In genomic region chr5:122846051-122846567, GRCh38 we compare ENCODE assay signal across 8 cellular contexts.
DNase-seq lines count a peak whose midpoint lies in the region; ATAC-seq and TF ChIP-seq lines count a peak whose summit lies in the region.

No MANE protein-coding gene starts in this region.

- no peaks in the 10 kb centered on the region for H3K9me3 ChIP-seq in HUES48 (ENCODE audit: control insufficient read depth, insufficient read depth, low read length)
- H3K9me3 ChIP-seq in adipocyte (ENCODE audit: control insufficient read depth, low read length): no peaks in the 10 kb centered on the region
- no peaks in the 10 kb centered on the region for H3K9me3 ChIP-seq in iPS-20b (ENCODE audit: insufficient read depth, low read depth, low read length)

- H3K9ac ChIP-seq in HUES48 (ENCODE audit: low read depth, low read length) (peak overlapping the region; percentile 46; the same call in 1 of the 2 replicates), adipocyte (ENCODE audit: low read length) (peak overlapping the region; percentile 84), iPS-20b (ENCODE audit: low read depth, low read length) (peak overlapping the region; percentile 55; the same call in 1 of the 2 replicates)

- H3K27ac Mint-ChIP-seq in stimulated activated naive B cell treated with anti-CD40 and anti-IgM and Interleukin-4, amounts not matched to agents 10 μg/mL and 1 μg/mL and 100 μg/mL, for 72 hours: peak overlapping the region; percentile 79

- H3K27me3 Mint-ChIP-seq in stimulated activated naive B cell treated with anti-CD40 and anti-IgM and Interleukin-4, amounts not matched to agents 10 μg/mL and 1 μg/mL and 100 μg/mL, for 72 hours: no peaks in the 10 kb centered on the region

- peaks cover 8% of the 10 kb centered on the region for H3K27me3 ChIP-seq in HUES48 (ENCODE audit: control insufficient read depth, insufficient read depth, low read length)
- H3K27me3 ChIP-seq in adipocyte (replicated peaks; ENCODE audit: control insufficient read depth, insufficient read depth, low read length): no peaks in the 10 kb centered on the region
- H3K27me3 ChIP-seq in iPS-20b (ENCODE audit: insufficient read depth, low read length): peaks cover 20% of the 10 kb centered on the region

- H3K4me3 ChIP-seq in HUES48 (ENCODE audit: low read depth, low read length) (peak overlapping the region; percentile 78), adipocyte (ENCODE audit: low read length) (peak overlapping the region; percentile 81), iPS-20b (ENCODE audit: low read length) (peak overlapping the region; percentile 65)

- peak overlapping the region; percentile 57 for H3K27ac ChIP-seq in C4-2B
- peak overlapping the region; percentile 87 for H3K27ac ChIP-seq in HUES48 (ENCODE audit: low read depth, low read length)
- no peak overlapping the region for H3K27ac ChIP-seq in iPS-20b (ENCODE audit: low read length)

- H3K4me1 Mint-ChIP-seq in stimulated activated naive B cell treated with anti-CD40 and anti-IgM and Interleukin-4, amounts not matched to agents 10 μg/mL and 1 μg/mL and 100 μg/mL, for 72 hours: peaks cover 11 to 27% of the 10 kb centered on the region in 2 donors

- no peaks in the 10 kb centered on the region for H3K9me3 Mint-ChIP-seq in stimulated activated naive B cell treated with anti-CD40 and anti-IgM and Interleukin-4, amounts not matched to agents 10 μg/mL and 1 μg/mL and 100 μg/mL, for 72 hours

- H3K36me3 Mint-ChIP-seq in stimulated activated naive B cell treated with anti-CD40 and anti-IgM and Interleukin-4, amounts not matched to agents 10 μg/mL and 1 μg/mL and 100 μg/mL, for 72 hours: peaks cover 3 to 4% of the 10 kb centered on the region in 2 donors

- ATAC-seq in stimulated activated naive B cell treated with anti-CD40 and anti-IgM and Interleukin-4, amounts not matched to agents 10 μg/mL and 1 μg/mL and 100 μg/mL, for 72 hours (replicated peaks): no peak
- no peak for ATAC-seq in GM18867 (IDR thresholded peaks at IDR 0.05; ENCODE audit: unreplicated experiment)

- TF ChIP-seq CTCF in C4-2B (conservative IDR thresholded peaks at IDR 0.05): no peak

- peaks cover 24% of the 10 kb centered on the region for H3K4me1 ChIP-seq in HUES48 (ENCODE audit: control insufficient read depth, insufficient read depth, low read length)
- H3K4me1 ChIP-seq in adipocyte (ENCODE audit: control insufficient read depth, insufficient read depth, low read length): peaks cover 28% of the 10 kb centered on the region
- H3K4me1 ChIP-seq in iPS-20b (ENCODE audit: insufficient read depth, low read length): peaks cover 14% of the 10 kb centered on the region

- peak overlapping the region; percentile 83 for H3K4me3 Mint-ChIP-seq in stimulated activated naive B cell treated with anti-CD40 and anti-IgM and Interleukin-4, amounts not matched to agents 10 μg/mL and 1 μg/mL and 100 μg/mL, for 72 hours

- DNase-seq in adipocyte (ENCODE audit: low read depth): peak; percentile 81
- DNase-seq in stimulated activated naive B cell treated with anti-CD40 and anti-IgM and Interleukin-4, amounts not matched to agents 10 μg/mL and 1 μg/mL and 100 μg/mL, for 72 hours: no peak
- DNase-seq in stimulated activated CD4-positive, alpha-beta T cell treated with anti-CD3 and anti-CD28 coated beads, Interleukin-1b, Interleukin-23, amount 100 ng/mL, for 48 hours: no peak
- DNase-seq in NCI-H446 treated with DMSO at 0.1 percent for 48 hours (lab: John Stamatoyannopoulos, UW): no peak

- H3K36me3 ChIP-seq in HUES48 (ENCODE audit: control insufficient read depth, insufficient read depth, low read length): no peaks in the 10 kb centered on the region
- no peaks in the 10 kb centered on the region for H3K36me3 ChIP-seq in adipocyte (ENCODE audit: control insufficient read depth, insufficient read depth, low read length, severe bottlenecking)
- H3K36me3 ChIP-seq in iPS-20b (ENCODE audit: insufficient read depth, low read depth, low read length): no peaks in the 10 kb centered on the region
